8 cellular contexts compared by ENCODE assay signal in genomic region chr10:100347568-100348195, GRCh38. TPM values are rescaled to one million over a fixed set of nuclear protein-coding genes. Genes with fewer than 3 reads are reported as not detected.
DNase-seq lines count a peak whose midpoint lies in the region; ATAC-seq and TF ChIP-seq lines count a peak whose summit lies in the region.

No MANE protein-coding gene starts in this region.

- DNase-seq in AG04450 (ENCODE audit: low read depth, low spot score) (no peak), glutamatergic neuron (peak; percentile 48), psoas muscle (no peak), amniotic stem cell (lab: John Stamatoyannopoulos, UW) (no peak), SHP77 treated with DMSO at 0.1 percent for 48 hours (lab: John Stamatoyannopoulos, UW) (no peak)

- H3K27me3 ChIP-seq in AG04450 (ENCODE audit: control insufficient read depth, insufficient read depth, low read length) (no peaks in the 10 kb centered on the region), psoas muscle (ENCODE audit: insufficient read depth in 3 of 3, low read length in 2 of 3) (peaks cover 3 to 54% (median 15%) of the 10 kb centered on the region in 3 donors)

- peaks cover 21% of the 10 kb centered on the region for H3K4me1 ChIP-seq in psoas muscle

- intact Hi-C loops in psoas muscle (cut with DNase I): no loop called here

- peak overlapping the region; percentile 95 for H3K27ac Mint-ChIP-seq in glutamatergic neuron (ENCODE audit: unreplicated experiment)

- H3K4me1 Mint-ChIP-seq in glutamatergic neuron (ENCODE audit: low read depth, unreplicated experiment): peaks cover 45% of the 10 kb centered on the region

- H3K27me3 Mint-ChIP-seq in glutamatergic neuron (ENCODE audit: unreplicated experiment): peaks cover 16% of the 10 kb centered on the region

- peaks cover 27% of the 10 kb centered on the region for H3K9me3 Mint-ChIP-seq in glutamatergic neuron (ENCODE audit: unreplicated experiment)

- H3K27ac ChIP-seq in AG04450 (ENCODE audit: low read depth, low read length) (no peak overlapping the region), VCaP (peak overlapping the region; percentile 91), psoas muscle (no peak overlapping the region)

- peaks cover 16% of the 10 kb centered on the region for H3K36me3 Mint-ChIP-seq in glutamatergic neuron (ENCODE audit: unreplicated experiment)

- ATAC-seq in GM21515 (IDR thresholded peaks at IDR 0.05; ENCODE audit: unreplicated experiment): peak; percentile 3
- peak in 3 of 4 donors; percentile 7 to 49 (median 13) for ATAC-seq in psoas muscle
- ATAC-seq in GM21786 (IDR thresholded peaks at IDR 0.05; ENCODE audit: unreplicated experiment): no peak

- TF ChIP-seq CTCF in AG04450 (IDR thresholded peaks at IDR 0.05; ENCODE audit: low read depth, low read length): no peak
- TF ChIP-seq CTCF in VCaP (conservative IDR thresholded peaks at IDR 0.05): no peak
- no peak for TF ChIP-seq CTCF in glutamatergic neuron (IDR thresholded peaks at IDR 0.05; ENCODE audit: partially characterized antibody, unreplicated experiment)
- no peak for TF ChIP-seq CTCF in psoas muscle (IDR thresholded peaks at IDR 0.05)

- H3K36me3 ChIP-seq in psoas muscle (ENCODE audit: insufficient read depth in 1 of 2, low read depth in 1 of 2): no peaks in the 10 kb centered on the region

- H3K4me3 ChIP-seq in AG04450 (ENCODE audit: low read depth, low read length): peak overlapping the region; percentile 86
- H3K4me3 ChIP-seq in psoas muscle: peak overlapping the region; percentile 74

- CTCF ChIA-PET in AG04450 (lab: Charles Lee): interaction anchor here (0.7 to 16.3 kb wide), 4 partner anchors 26 to 171 kb away, joined by 3 to 381 read pairs (median 8); no protein-coding TSS in a partner anchor

- POLR2A ChIA-PET in AG04450 (lab: Yijun Ruan, JAX): interaction anchor here (0.7 to 3.9 kb wide), 5 partner anchors 18 to 173 kb away, joined by 3 to 38 read pairs (median 5); partner anchors contain the start of gene BLOC1S2

- H3K4me3 Mint-ChIP-seq in glutamatergic neuron (ENCODE audit: unreplicated experiment): peak overlapping the region; percentile 97

- H3K9me3 ChIP-seq in AG04450 (ENCODE audit: control insufficient read depth, insufficient read depth, low read length) (no peaks in the 10 kb centered on the region; the same call in 1 of the 2 replicates), psoas muscle (no peaks in the 10 kb centered on the region)

- 14 to 16% (median 15%) methylated on average over 32 of the region's 32 CpGs for WGBS in psoas muscle, 3 donors

RNA-seq across cellular contexts. Expression of gene SCD, which starts 0.6 kb away (rescaled TPM):
- polyA plus RNA-seq in AG04450 (2011; rRNA removed) (133 and 148 TPM in 2 replicates), psoas muscle (1 to 10 TPM; 1.1 to 9.5 (median 2.1) TPM)
- 181 and 190 TPM in 2 replicates for polyA minus RNA-seq in AG04450 (2011; rRNA and poly(A)+ RNA removed)
- total RNA-seq in glutamatergic neuron (ENCODE audit: unreplicated experiment) (589 TPM), psoas muscle (10 to 100 TPM in 3 of 4 donors, 1 to 10 TPM in 1; 2.3 to 18.4 (median 12.8) TPM)

RNA-seq across cellular contexts. Expression of gene PKD2L1, which starts 17.7 kb away (rescaled TPM):
- polyA plus RNA-seq in AG04450 (2011; rRNA removed) (not detected in 2 replicates), psoas muscle (not detected)
- not detected in 2 replicates for polyA minus RNA-seq in AG04450 (2011; rRNA and poly(A)+ RNA removed)
- total RNA-seq in glutamatergic neuron (ENCODE audit: unreplicated experiment) (0.44 TPM), psoas muscle (not detected)

Comparison
In these comparisons a context has a peak if more than half of its experiments do, and no peak if none do; other contexts are left out.
1. RNA of gene SCD, which starts 0.6 kb away (total RNA-seq): 589 TPM in glutamatergic neuron (single experiment); 2.3 to 18.4 TPM in psoas muscle; every median in the first group is over 10 times any median in the second.